Comparison of ENCODE assay signal across 8 cellular contexts in the genomic region with DNA sequence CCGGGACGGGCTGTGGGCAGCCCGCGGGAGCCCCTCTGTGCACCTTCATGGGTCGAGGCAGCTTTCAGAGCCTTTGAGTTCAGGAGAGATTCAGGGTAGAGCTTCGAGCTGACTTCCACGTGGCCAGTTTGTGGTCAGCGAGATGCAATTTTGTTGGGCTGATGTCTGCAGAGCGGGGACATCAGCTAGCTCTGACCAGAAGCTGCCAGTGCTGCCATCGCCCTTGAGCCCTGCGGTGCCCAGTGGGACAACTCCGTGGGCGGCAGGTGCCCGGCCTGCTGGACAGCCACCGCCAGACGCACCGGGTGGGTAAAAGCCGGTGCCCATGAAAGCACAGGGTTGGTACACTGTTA. TPM values are rescaled to one million over a fixed set of nuclear protein-coding genes. Genes with fewer than 3 reads are reported as not detected.
DNase-seq lines count a peak whose midpoint lies in the region; ATAC-seq and TF ChIP-seq lines count a peak whose summit lies in the region.

No MANE protein-coding gene starts in this region.

- H3F3A ChIP-seq in Loucy (ENCODE audit: low read depth), result no peaks in the 10 kb centered on the region

- H2AFZ ChIP-seq in Loucy (ENCODE audit: low read length), result peak overlapping the region; percentile 18; the same call in 1 of the 2 replicates

- H3K79me2 ChIP-seq in Loucy (ENCODE audit: insufficient read depth, low read length), result peaks cover 57% of the 10 kb centered on the region

- H3K36me3 ChIP-seq in Loucy (ENCODE audit: insufficient read depth, low read length), result no peaks in the 10 kb centered on the region
- no peaks in the 10 kb centered on the region for H3K36me3 ChIP-seq in colonic mucosa

- H3K4me2 ChIP-seq in Loucy (ENCODE audit: low read depth, low read length, poor library complexity, severe bottlenecking), result peak overlapping the region; percentile 93

- H3K4me1 ChIP-seq in Loucy (ENCODE audit: insufficient read depth, low read length, poor library complexity, severe bottlenecking), result peaks cover 26% of the 10 kb centered on the region
- H3K4me1 ChIP-seq in colonic mucosa, result peaks cover 19% of the 10 kb centered on the region

- TF ChIP-seq CTCF in Loucy (conservative IDR thresholded peaks at IDR 0.05; ENCODE audit: low read length), result no peak
- TF ChIP-seq CTCF in colonic mucosa (IDR thresholded peaks at IDR 0.05), result no peak

- peak; percentile 37 for DNase-seq in A172 (ENCODE audit: low spot score)
- peak; percentile 27 for DNase-seq in colonic mucosa
- peak; percentile 32 for DNase-seq in midbrain (lab: John Stamatoyannopoulos, UW)
- no peak for DNase-seq in GOT3 (lab: John Stamatoyannopoulos, UW)
- no peak for DNase-seq in NCI-H1694 treated with DMSO at 0.1 percent for 48 hours (lab: John Stamatoyannopoulos, UW)
- DNase-seq in amniotic stem cell (lab: John Stamatoyannopoulos, UW), result no peak

- peak overlapping the region; percentile 78 for H3K9ac ChIP-seq in Loucy (ENCODE audit: low read depth, low read length, poor library complexity, severe bottlenecking)
- H3K9ac ChIP-seq in colonic mucosa (ENCODE audit: low read depth in 2 of 2, low read length in 2 of 2), result peak overlapping the region; percentile 65 to 96

- peak overlapping the region; percentile 79 for H3K4me3 ChIP-seq in Loucy (ENCODE audit: low read length, poor library complexity, severe bottlenecking)
- peak overlapping the region; percentile 90 for H3K4me3 ChIP-seq in colonic mucosa

- no peaks in the 10 kb centered on the region for H3K27me3 ChIP-seq in Loucy (ENCODE audit: insufficient read depth, low read length, poor library complexity, severe bottlenecking)
- no peaks in the 10 kb centered on the region for H3K27me3 ChIP-seq in colonic mucosa

- ATAC-seq in GM19035 (IDR thresholded peaks at IDR 0.05; ENCODE audit: unreplicated experiment), result peak; percentile 3

- no peaks in the 10 kb centered on the region for H3K9me3 ChIP-seq in Loucy (ENCODE audit: insufficient read depth, low read depth, low read length)
- no peaks in the 10 kb centered on the region for H3K9me3 ChIP-seq in colonic mucosa

- H3K9me2 ChIP-seq in Loucy (replicated peaks; ENCODE audit: low read depth, low read length), result no peaks in the 10 kb centered on the region

- peaks cover 19% of the 10 kb centered on the region for H4K20me1 ChIP-seq in Loucy (ENCODE audit: insufficient read depth, low read length, poor library complexity, severe bottlenecking)

- peak overlapping the region; percentile 76 for H3K27ac ChIP-seq in colonic mucosa

- intact Hi-C loops in colonic mucosa (cut with DNase I), result no loop called here

RNA-seq across cellular contexts. Expression of gene TALDO1, which starts 0.7 kb away (rescaled TPM):
- 417 and 483 TPM in 2 replicates for total RNA-seq in A172 (2014; rRNA removed; shearing (Covaris generic))
- 100 to 1,000 TPM; 195 to 274 TPM for total RNA-seq in colonic mucosa

RNA-seq across cellular contexts. Expression of gene GATD1, which starts 29.3 kb away (rescaled TPM):
- 33.7 and 42.7 TPM in 2 replicates for total RNA-seq in A172 (2014; rRNA removed; shearing (Covaris generic))
- 10 to 100 TPM; 39.9 to 84.9 TPM for total RNA-seq in colonic mucosa

RNA-seq across cellular contexts. Expression of gene CEND1, which starts 41.9 kb away (rescaled TPM):
- total RNA-seq in A172 (2014; rRNA removed; shearing (Covaris generic)), result not detected in 2 replicates
- total RNA-seq in colonic mucosa, result under 1 TPM; 0.35 to 0.40 TPM

RNA-seq across cellular contexts. Expression of gene EPS8L2, which starts 42.0 kb away (rescaled TPM):
- total RNA-seq in A172 (2014; rRNA removed; shearing (Covaris generic)), result 64.9 and 108 TPM in 2 replicates
- total RNA-seq in colonic mucosa, result 100 to 1,000 TPM; 192 to 254 TPM

RNA-seq across cellular contexts. Expression of gene SLC25A22, which starts 50.1 kb away (rescaled TPM):
- total RNA-seq in A172 (2014; rRNA removed; shearing (Covaris generic)), result 43.7 and 46.5 TPM in 2 replicates
- 10 to 100 TPM; 31.8 to 37.7 TPM for total RNA-seq in colonic mucosa

Comparison
In these comparisons a context has a peak if more than half of its experiments do, and no peak if none do; other contexts are left out.
1. DNase-seq: peak in A172 (single experiment), colonic mucosa (single experiment) and midbrain (single experiment); none in GOT3 (single experiment), NCI-H1694 treated with DMSO at 0.1 percent for 48 hours (single experiment) and amniotic stem cell (single experiment).